In genomic region chr19:571127-571974, GRCh38 we compare ENCODE assay signal across 8 cellular contexts. TPM values are rescaled to one million over a fixed set of nuclear protein-coding genes. Genes with fewer than 3 reads are reported as not detected.
A peak's percentile ranks its signal among the peaks of the same experiment; 100 is the strongest.
DNase-seq lines count a peak whose midpoint lies in the region; ATAC-seq, FAIRE-seq and TF ChIP-seq lines count a peak whose summit lies in the region.

No MANE protein-coding gene starts in this region.

- peak overlapping the region; percentile 82 for H3K4me3 ChIP-seq in Jurkat, Clone E6-1 (ENCODE audit: low read length)
- H3K4me3 ChIP-seq in astrocyte (ENCODE audit: insufficient read depth, low read depth, low read length) (peak overlapping the region; percentile 89), iPS-18c (ENCODE audit: insufficient read depth, low read depth, low read length) (peak overlapping the region; percentile 22)

- H3K4me1 ChIP-seq in ES-I3 (ENCODE audit: insufficient read depth, low read length) (peaks cover 9% of the 10 kb centered on the region; the same call in 1 of the 2 replicates), astrocyte (ENCODE audit: insufficient read depth, low read length) (peaks cover 36% of the 10 kb centered on the region)

- peaks cover 33% of the 10 kb centered on the region for H4K20me1 ChIP-seq in astrocyte (ENCODE audit: insufficient read depth, low read length)

- no peak for TF ChIP-seq CTCF in astrocyte (IDR thresholded peaks at IDR 0.05; ENCODE audit: insufficient read depth, low read depth, low read length)

- H3K4me1 Mint-ChIP-seq in astrocyte (ENCODE audit: low read depth, unreplicated experiment) = peaks cover 15% of the 10 kb centered on the region

- FAIRE-seq in astrocyte (lab: Jason Lieb, UNC) = no peak

- no peak for ATAC-seq in HG02759 (IDR thresholded peaks at IDR 0.05; ENCODE audit: unreplicated experiment)
- ATAC-seq in HG02973 (IDR thresholded peaks at IDR 0.05; ENCODE audit: unreplicated experiment) = no peak

- H3K9me3 ChIP-seq in ES-I3 (ENCODE audit: control insufficient read depth, insufficient read depth, low read length) (peaks cover 3% of the 10 kb centered on the region), astrocyte (ENCODE audit: insufficient read depth, low read depth, low read length) (no peaks in the 10 kb centered on the region), iPS-18c (ENCODE audit: control insufficient read depth, insufficient read depth, low read length) (no peaks in the 10 kb centered on the region)

- H3K27me3 ChIP-seq in astrocyte (ENCODE audit: insufficient read depth, low read length) = no peaks in the 10 kb centered on the region

- H2AFZ ChIP-seq in astrocyte (ENCODE audit: low read depth, low read length) = peak overlapping the region; percentile 95

- H3K36me3 Mint-ChIP-seq in astrocyte (ENCODE audit: low read depth, unreplicated experiment) = no peaks in the 10 kb centered on the region

- H3K9me3 Mint-ChIP-seq in astrocyte (ENCODE audit: unreplicated experiment) = peaks cover 3% of the 10 kb centered on the region

- H3K9ac ChIP-seq in ES-I3 (ENCODE audit: low read depth, low read length) (peak overlapping the region; percentile 68), astrocyte (ENCODE audit: low read length) (peak overlapping the region; percentile 78)

- H3K27ac Mint-ChIP-seq in astrocyte (ENCODE audit: unreplicated experiment) = peak overlapping the region; percentile 71

- peak overlapping the region; percentile 92 for H3K4me2 ChIP-seq in astrocyte (ENCODE audit: low read length)

- H3K27ac ChIP-seq in astrocyte (ENCODE audit: low read depth, low read length) = peak overlapping the region; percentile 72

- no peaks in the 10 kb centered on the region for H3K27me3 Mint-ChIP-seq in astrocyte (ENCODE audit: low read depth, unreplicated experiment)

- no peaks in the 10 kb centered on the region; the same call in 1 of the 2 replicates for H3K36me3 ChIP-seq in ES-I3 (ENCODE audit: insufficient read depth, low read length)
- no peaks in the 10 kb centered on the region for H3K36me3 ChIP-seq in astrocyte (ENCODE audit: insufficient read depth, low read length)

- peaks cover 39% of the 10 kb centered on the region for H3K79me2 ChIP-seq in astrocyte (ENCODE audit: insufficient read depth, low read length)

- H3K4me3 Mint-ChIP-seq in astrocyte (ENCODE audit: unreplicated experiment) = peak overlapping the region; percentile 93

- DNase-seq in Jurkat, Clone E6-1 (ENCODE audit: low read depth, low spot score) = peak; percentile 79
- DNase-seq in RPMI7951 (ENCODE audit: low read depth) (peak; percentile 47), astrocyte (ENCODE audit: low read depth) (peak; percentile 43)
- DNase-seq in stimulated activated CD4-positive, alpha-beta T cell treated with anti-CD3 and anti-CD28 coated beads, Interleukin-15, amount 100 ng/mL, for 24 hours = peak; percentile 68

RNA-seq across cellular contexts. Expression of gene BSG, which starts 1.0 kb away (rescaled TPM):
- 270 TPM for polyA plus RNA-seq in Jurkat, Clone E6-1 (2012; ENCODE audit: insufficient read depth, insufficient read length)
- total RNA-seq in RPMI7951 (2014; rRNA removed; shearing (Covaris generic)) = 911 and 1,158 TPM in 2 replicates
- total RNA-seq in astrocyte = 807 and 871 TPM in 2 replicates

RNA-seq across cellular contexts. Expression of gene HCN2, which starts 18.3 kb away (rescaled TPM):
- 3.7 TPM for polyA plus RNA-seq in Jurkat, Clone E6-1 (2012; ENCODE audit: insufficient read depth, insufficient read length)
- 0.24 and 0.39 TPM in 2 replicates for total RNA-seq in RPMI7951 (2014; rRNA removed; shearing (Covaris generic))
- 4.8 and 5.5 TPM in 2 replicates for total RNA-seq in astrocyte

RNA-seq across cellular contexts. Expression of gene GZMM, which starts 27.5 kb away (rescaled TPM):
- polyA plus RNA-seq in Jurkat, Clone E6-1 (2012; ENCODE audit: insufficient read depth, insufficient read length) = not detected
- total RNA-seq in RPMI7951 (2014; rRNA removed; shearing (Covaris generic)) = 1.3 and 3.6 TPM in 2 replicates
- total RNA-seq in astrocyte = 0.70 and 0.75 TPM in 2 replicates

RNA-seq across cellular contexts. Expression of gene CDC34, which starts 39.8 kb away (rescaled TPM):
- 61.4 TPM for polyA plus RNA-seq in Jurkat, Clone E6-1 (2012; ENCODE audit: insufficient read depth, insufficient read length)
- total RNA-seq in RPMI7951 (2014; rRNA removed; shearing (Covaris generic)) = 56.4 and 61.8 TPM in 2 replicates
- 190 and 192 TPM in 2 replicates for total RNA-seq in astrocyte

Comparison
In these comparisons a context has a peak if more than half of its experiments do, and no peak if none do; other contexts are left out.
1. H3K4me3 ChIP-seq: peak in every context shown above with its lines; median percentile 89 in astrocyte; 82 in Jurkat, Clone E6-1; 22 in iPS-18c.